In the genomic region with DNA sequence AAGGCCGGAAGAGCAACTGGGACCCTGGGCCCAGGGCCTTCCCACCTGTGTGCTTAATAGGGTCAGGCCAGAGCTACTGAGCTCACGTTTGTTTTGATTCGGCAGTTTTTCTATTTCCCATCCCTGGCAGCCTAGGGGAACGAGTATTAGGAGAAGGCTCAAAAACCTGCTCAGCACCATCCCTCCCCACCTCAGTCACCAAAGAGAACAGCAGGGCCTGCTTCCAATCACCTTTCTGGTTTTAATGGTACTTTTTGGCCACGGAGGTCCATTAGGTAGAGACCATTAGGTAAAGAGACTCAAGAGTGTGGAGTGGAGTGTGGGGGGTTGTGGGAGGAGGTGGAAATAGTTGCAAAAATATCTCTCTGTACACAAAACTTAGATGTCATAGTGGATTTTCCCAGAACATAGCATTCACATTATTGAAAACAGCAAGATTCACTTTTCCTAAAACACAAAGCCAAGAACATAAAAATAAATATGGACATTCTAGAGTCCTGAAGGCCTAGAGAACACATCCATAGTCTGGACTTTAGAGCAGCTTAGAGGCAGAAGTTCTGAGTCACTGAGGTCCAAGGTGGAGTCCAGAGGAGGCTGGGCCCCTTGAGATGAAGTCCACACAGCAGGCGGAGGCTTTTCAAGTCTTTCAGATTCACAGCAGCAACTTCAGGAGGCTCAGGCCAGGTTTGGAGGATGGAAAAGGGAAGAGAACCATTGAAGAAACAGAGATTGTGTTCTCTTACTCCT, we compare ENCODE assay signal across 8 cellular contexts. TPM values are rescaled to one million over a fixed set of nuclear protein-coding genes. Genes with fewer than 3 reads are reported as not detected.
DNase-seq lines count a peak whose midpoint lies in the region; FAIRE-seq and TF ChIP-seq lines count a peak whose summit lies in the region.

No MANE protein-coding gene starts in this region.

- POLR2A ChIA-PET in Caco-2 (lab: Charles Lee): interaction anchor here (0.6 to 2.6 kb wide), 8 partner anchors 8 to 29 kb away, joined by 3 to 33 read pairs (median 6); no protein-coding TSS in a partner anchor

- no peaks in the 10 kb centered on the region for H3K9me3 Mint-ChIP-seq in Caco-2 (ENCODE audit: unreplicated experiment)
- H3K9me3 Mint-ChIP-seq in neural crest cell: no peaks in the 10 kb centered on the region

- DNase-seq in Caco-2 (peak in 1 of 2 experiments; percentile 53), RCC 7860 (ENCODE audit: low spot score) (peak; percentile 60), epithelial cell of prostate (ENCODE audit: low read depth, low spot score) (no peak), neural crest cell (ENCODE audit: low read depth, low spot score) (no peak), NCI-H69 (lab: John Stamatoyannopoulos, UW) (no peak), NCI-H2196 treated with DMSO at 0.1 percent for 48 hours (lab: John Stamatoyannopoulos, UW; ENCODE audit: unreplicated experiment) (no peak), suprapubic skin (ENCODE audit: low spot score in 2 of 2) (no peak), cerebellum (ENCODE audit: low spot score) (no peak)

- H3K4me3 ChIP-seq in Caco-2 (ENCODE audit: low read depth, low read length) (no peak overlapping the region; the same call in 1 of the 2 replicates), suprapubic skin (no peak overlapping the region)

- peak overlapping the region; percentile 56 for H3K4me3 Mint-ChIP-seq in Caco-2 (ENCODE audit: unreplicated experiment)
- H3K4me3 Mint-ChIP-seq in neural crest cell: peak overlapping the region; percentile 79

- TSS peak; percentile 80 for BruUV-seq in Caco-2 (replicated peaks; lab: Mats Ljungman, UMichigan)

- no peak for TF ChIP-seq EP300 in suprapubic skin (IDR thresholded peaks at IDR 0.05)

- H3K4me1 ChIP-seq in Caco-2 (peaks cover 74% of the 10 kb centered on the region), suprapubic skin (peaks cover 6% of the 10 kb centered on the region)

- no peak for TF ChIP-seq CTCF in Caco-2 (IDR thresholded peaks at IDR 0.05; ENCODE audit: insufficient read depth in 1 of 2, low read depth in 1 of 2, low read length in 1 of 2, severe bottlenecking in 1 of 2, unreplicated experiment in 1 of 2)
- no peak for TF ChIP-seq CTCF in neural crest cell (conservative IDR thresholded peaks at IDR 0.05)
- TF ChIP-seq CTCF in suprapubic skin (IDR thresholded peaks at IDR 0.05): no peak

- H3K27ac Mint-ChIP-seq in Caco-2 (ENCODE audit: unreplicated experiment) (peak overlapping the region; percentile 97), neural crest cell (ENCODE audit: unreplicated experiment) (peak overlapping the region; percentile 98)

- no peak for FAIRE-seq in RCC 7860 (lab: Jason Lieb, UNC)

- H3K9me3 ChIP-seq in Caco-2 (no peaks in the 10 kb centered on the region), suprapubic skin (no peaks in the 10 kb centered on the region)

- H3K4me1 Mint-ChIP-seq in Caco-2 (ENCODE audit: low read depth, unreplicated experiment) (peaks cover 57% of the 10 kb centered on the region), neural crest cell (peaks cover 60% of the 10 kb centered on the region)

- intact Hi-C loops in Caco-2 (cut with micrococcal nuclease; ENCODE audit: unreplicated experiment): loop anchor here (1.0 kb wide), 3 partner anchors 18 to 29 kb away; a partner anchor contains a TSS

- H3K36me3 Mint-ChIP-seq in Caco-2 (ENCODE audit: insufficient read depth, unreplicated experiment) (peaks cover 93% of the 10 kb centered on the region), neural crest cell (ENCODE audit: low read depth) (peaks cover 16% of the 10 kb centered on the region)

- 82% methylated on average over 6 of the region's 6 CpGs for WGBS in suprapubic skin

- H3K27me3 ChIP-seq in Caco-2 (replicated peaks; ENCODE audit: control insufficient read depth, insufficient read depth, low read length) (no peaks in the 10 kb centered on the region), suprapubic skin (no peaks in the 10 kb centered on the region)

- H3K36me3 ChIP-seq in Caco-2 (ENCODE audit: control insufficient read depth, insufficient read depth, low read length): peaks cover 11% of the 10 kb centered on the region
- peaks cover 39% of the 10 kb centered on the region for H3K36me3 ChIP-seq in suprapubic skin

- no peak for TF ChIP-seq POLR2A in suprapubic skin (IDR thresholded peaks at IDR 0.05)

- H3K27ac ChIP-seq in epithelial cell of prostate (peak overlapping the region; percentile 96), suprapubic skin (no peak overlapping the region)

- CTCF ChIA-PET in Caco-2 (lab: Charles Lee): interaction anchor here (0.7 to 2.2 kb wide), 6 partner anchors 17 to 222 kb away, joined by 3 to 41 read pairs (median 14); no protein-coding TSS in a partner anchor

- H3K27me3 Mint-ChIP-seq in Caco-2 (ENCODE audit: insufficient read depth, unreplicated experiment) (no peaks in the 10 kb centered on the region), neural crest cell (ENCODE audit: low read depth) (no peaks in the 10 kb centered on the region)

RNA-seq across cellular contexts. Expression of a gene that starts 19.5 kb away (rescaled TPM):
- total RNA-seq in Caco-2 (2022) (25.7 and 27.0 TPM in 2 replicates), neural crest cell (14.7 and 15.4 TPM in 2 replicates), suprapubic skin (10 to 100 TPM; 16.2 to 41.2 (median 30.2) TPM), cerebellum (1.3 TPM)

RNA-seq across cellular contexts. Expression of a gene that starts 54.7 kb away (rescaled TPM):
- total RNA-seq in Caco-2 (2022): not detected in 2 replicates
- total RNA-seq in neural crest cell: 46.6 and 46.7 TPM in 2 replicates
- total RNA-seq in suprapubic skin: 1 to 10 TPM in 1 of 4 donors, under 1 TPM in 2, not detected in 1; 0.30 to 3.5 (median 0.62) TPM
- total RNA-seq in cerebellum: 28.9 TPM
